Comparison of ENCODE assay signal across 16 cellular contexts in the genomic region with DNA sequence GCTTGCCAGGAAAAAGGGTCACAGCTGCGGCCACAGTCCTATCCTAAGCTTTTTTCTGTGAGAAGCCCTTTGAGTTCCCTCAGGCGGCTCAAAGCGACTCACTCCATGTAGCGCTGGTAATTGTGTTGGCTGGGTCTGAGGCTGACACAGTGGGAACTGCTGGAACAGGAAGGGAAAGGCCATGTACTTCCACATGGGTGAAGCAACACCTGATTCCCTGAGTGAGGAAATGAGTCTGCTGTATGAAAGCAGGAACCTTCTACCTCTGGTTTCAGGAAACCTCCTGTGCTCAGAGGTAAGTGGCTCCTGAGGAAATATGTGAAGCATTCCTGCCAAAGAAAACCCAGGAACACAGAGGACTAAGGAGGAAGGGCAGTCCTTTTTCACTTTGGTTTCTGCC.
DNase-seq lines count a peak whose midpoint lies in the region; ATAC-seq, FAIRE-seq and TF ChIP-seq lines count a peak whose summit lies in the region.
"Had no signal": no experiment of that assay in that cellular context is flagged by ENCODE, and none has a peak within 500 bp of the region (broad histone marks: within the 10 kb centered on the region; RNA-seq: fewer than 3 reads in every experiment).

No MANE protein-coding gene starts in this region.

- TF ChIP-seq EP300 in upper lobe of left lung (IDR thresholded peaks at IDR 0.05) = no peak

- peaks cover 27% of the 10 kb centered on the region for H3K4me1 ChIP-seq in PC-3 (ENCODE audit: insufficient read depth, low read length)
- no peaks in the 10 kb centered on the region for H3K4me1 ChIP-seq in upper lobe of left lung
- H3K4me1 ChIP-seq in uterus = no peaks in the 10 kb centered on the region
- H3K4me1 ChIP-seq in mucosa of descending colon (ENCODE audit: low read depth) = no peaks in the 10 kb centered on the region
- H3K4me1 ChIP-seq: Peyer's patch had no signal

- H3K9me3 ChIP-seq in PC-3 (ENCODE audit: low read length) (no peaks in the 10 kb centered on the region), upper lobe of left lung (no peaks in the 10 kb centered on the region), uterus (no peaks in the 10 kb centered on the region), mucosa of descending colon (no peaks in the 10 kb centered on the region)
- H3K9me3 ChIP-seq: Peyer's patch had no signal

- FAIRE-seq in bronchial epithelial cell (lab: Jason Lieb, UNC) = no peak
- FAIRE-seq: K562 had no signal

- WGBS in upper lobe of left lung, 2 donors = 85 to 88% methylated on average over 4 of the region's 4 CpGs

- DNase-seq in PC-3 (peak; percentile 62), bronchial epithelial cell (ENCODE audit: low read depth) (peak; percentile 73), islet precursor cell (peak; percentile 86), upper lobe of left lung (peak in 1 of 2 donors; percentile 65), NCI-H524 treated with DMSO at 0.1 percent for 48 hours (lab: John Stamatoyannopoulos, UW) (no peak), uterus (no peak), mucosa of descending colon (no peak)
- DNase-seq: COR-L47, NCI-H1436 treated with DMSO at 0.1 percent for 48 hours, NCI-H2029 treated with DMSO at 0.1 percent for 48 hours, NCI-H510A treated with DMSO at 0.1 percent for 48 hours, Peyer's patch, SHP77 treated with DMSO at 0.1 percent for 48 hours had no signal

- H3K27me3 ChIP-seq in PC-3 (ENCODE audit: low read length) (no peaks in the 10 kb centered on the region), bronchial epithelial cell (ENCODE audit: control insufficient read depth, insufficient read depth, low read length) (no peaks in the 10 kb centered on the region), upper lobe of left lung (no peaks in the 10 kb centered on the region), uterus (no peaks in the 10 kb centered on the region)
- H3K27me3 ChIP-seq: Peyer's patch had no signal

- intact Hi-C loops in PC-3 (cut with micrococcal nuclease) = no loop called here
- intact Hi-C loops in uterus (cut with DNase I; ENCODE audit: low total_unique reads) = no loop called here
- intact Hi-C loops in mucosa of descending colon (cut with DNase I, micrococcal nuclease) = no loop called here

- H3K27ac ChIP-seq in PC-3 (ENCODE audit: low read length) (peak overlapping the region; percentile 70), upper lobe of left lung (peak overlapping the region in 1 of 4 donors; percentile 33), uterus (no peak overlapping the region)
- H3K27ac ChIP-seq: Peyer's patch had no signal

- peak overlapping the region; percentile 70 for H2AFZ ChIP-seq in PC-3 (ENCODE audit: low read length)

- TF ChIP-seq CTCF in PC-3 (conservative IDR thresholded peaks at IDR 0.05; ENCODE audit: low read depth, low read length) (no peak), bronchial epithelial cell (IDR thresholded peaks at IDR 0.05; ENCODE audit: insufficient read depth, low read length, severe bottlenecking) (no peak), upper lobe of left lung (IDR thresholded peaks at IDR 0.05) (no peak), uterus (IDR thresholded peaks at IDR 0.05) (no peak), mucosa of descending colon (IDR thresholded peaks at IDR 0.05) (no peak)

- H3K36me3 ChIP-seq in PC-3 (ENCODE audit: low read depth, low read length) (no peaks in the 10 kb centered on the region), bronchial epithelial cell (ENCODE audit: control insufficient read depth, insufficient read depth, low read length) (no peaks in the 10 kb centered on the region), upper lobe of left lung (no peaks in the 10 kb centered on the region), uterus (no peaks in the 10 kb centered on the region), mucosa of descending colon (ENCODE audit: low read depth) (no peaks in the 10 kb centered on the region)
- H3K36me3 ChIP-seq: Peyer's patch had no signal

- no peaks in the 10 kb centered on the region for H3F3A ChIP-seq in PC-3 (ENCODE audit: low read length, unreplicated experiment)

- no peak overlapping the region for H3K9ac ChIP-seq in PC-3 (ENCODE audit: low read length)

- no TSS peak for BruUV-seq in PC-3 (replicated peaks; lab: Mats Ljungman, UMichigan)

- no peaks in the 10 kb centered on the region for H3K9me2 ChIP-seq in PC-3 (replicated peaks; ENCODE audit: low read length)

- H3K79me2 ChIP-seq in PC-3 (ENCODE audit: low read length) = no peaks in the 10 kb centered on the region

- no peaks in the 10 kb centered on the region for H4K20me1 ChIP-seq in PC-3 (ENCODE audit: low read length)

- no peak for TF ChIP-seq POLR2A in upper lobe of left lung (IDR thresholded peaks at IDR 0.05)
- no peak for TF ChIP-seq POLR2A in uterus (IDR thresholded peaks at IDR 0.05)

- H3K4me2 ChIP-seq in PC-3 (ENCODE audit: low read length) = peak overlapping the region; percentile 39

- no peak overlapping the region for H3K4me3 ChIP-seq in PC-3 (ENCODE audit: low read length)
- H3K4me3 ChIP-seq in bronchial epithelial cell (ENCODE audit: low read depth, low read length) = no peak overlapping the region
- H3K4me3 ChIP-seq in upper lobe of left lung = no peak overlapping the region
- no peak overlapping the region for H3K4me3 ChIP-seq in uterus
- no peak overlapping the region for H3K4me3 ChIP-seq in mucosa of descending colon
- H3K4me3 ChIP-seq: K562, Peyer's patch had no signal

- POLR2A ChIA-PET in PC-3 (lab: Charles Lee; ENCODE audit: unreplicated experiment) = no interaction called here

- ATAC-seq in PC-3 = peak; percentile 73
- ATAC-seq in upper lobe of left lung (ENCODE audit: low FRiP score in 2 of 2) = peak; percentile 35 to 37
- no peak for ATAC-seq in GM19397 (IDR thresholded peaks at IDR 0.05; ENCODE audit: unreplicated experiment)
- no peak for ATAC-seq in mucosa of descending colon
- ATAC-seq: HCT116, K562 had no signal

- CTCF ChIA-PET in PC-3 (lab: Charles Lee) = no interaction called here

Comparison
In these comparisons a context has a peak if more than half of its experiments do, and no peak if none do; other contexts are left out.
1. ATAC-seq: peak in PC-3 (single experiment) and upper lobe of left lung (2 of 2); none in GM19397 (single experiment) and mucosa of descending colon (single experiment).
2. DNase-seq: peak in PC-3 (single experiment), bronchial epithelial cell (single experiment) and islet precursor cell (single experiment); none in NCI-H524 treated with DMSO at 0.1 percent for 48 hours (single experiment), uterus (0 of 2) and mucosa of descending colon (0 of 3).